In the genomic region with DNA sequence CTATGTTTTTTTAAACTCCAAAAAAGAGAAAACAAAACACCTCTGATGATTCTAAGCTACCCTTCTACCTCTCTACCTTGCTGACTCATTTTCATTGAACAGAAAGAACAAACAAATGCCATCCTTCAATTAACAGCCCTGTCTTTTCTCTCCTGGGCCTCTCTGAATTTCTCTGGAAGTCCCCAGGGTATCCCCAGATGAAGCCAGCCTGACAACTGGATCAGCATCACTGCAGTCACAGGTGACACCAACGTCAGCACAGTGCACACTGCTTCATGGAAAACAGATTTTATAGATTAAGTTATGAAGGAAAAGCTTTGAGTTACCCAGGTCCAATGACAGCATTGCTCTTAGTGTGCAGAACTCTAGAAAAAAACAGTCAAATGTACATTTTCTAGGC, we compare ENCODE assay signal across 33 cellular contexts. TPM values are rescaled to one million over a fixed set of nuclear protein-coding genes. Genes with fewer than 3 reads are reported as not detected.
DNase-seq lines count a peak whose midpoint lies in the region; ATAC-seq, FAIRE-seq and TF ChIP-seq lines count a peak whose summit lies in the region.
"Had no signal": no experiment of that assay in that cellular context is flagged by ENCODE, and none has a peak within 500 bp of the region (broad histone marks: within the 10 kb centered on the region; RNA-seq: fewer than 3 reads in every experiment).

No MANE protein-coding gene starts in this region.

- H3K4me3 ChIP-seq in pancreas = no peak overlapping the region
- H3K4me3 ChIP-seq: BLaER1 treated with 17β-estradiol and CSF1 and Interleukin-3, amounts not matched to agents 10 nM and 100 nM; Peyer's patch; skin epidermis had no signal

- ATAC-seq in HG03139 (IDR thresholded peaks at IDR 0.05; ENCODE audit: unreplicated experiment) (no peak), pancreas (no peak)

- no peak for TF ChIP-seq CTCF in pancreas (IDR thresholded peaks at IDR 0.05)

- H3K9me3 ChIP-seq in pancreas = no peaks in the 10 kb centered on the region
- H3K9me3 ChIP-seq: BLaER1 treated with 17β-estradiol and CSF1 and Interleukin-3, amounts not matched to agents 10 nM and 100 nM; Peyer's patch had no signal

- intact Hi-C loops in activated naive CD4-positive, alpha-beta T cell treated with anti-CD3 and anti-CD28 coated beads for 36 hours (cut with micrococcal nuclease) = no loop called here
- intact Hi-C loops in pancreas (cut with DNase I) = no loop called here

- H3K27ac ChIP-seq in pancreas = no peak overlapping the region
- H3K27ac ChIP-seq: 22Rv1; BLaER1 treated with 17β-estradiol and CSF1 and Interleukin-3, amounts not matched to agents 10 nM and 100 nM; brain microvascular endothelial cell; HL-60; parathyroid adenoma; Peyer's patch; skin epidermis had no signal

- H3K9me3 Mint-ChIP-seq in activated naive CD4-positive, alpha-beta T cell treated with anti-CD3 and anti-CD28 coated beads for 36 hours = no peaks in the 10 kb centered on the region
- no peaks in the 10 kb centered on the region for H3K9me3 Mint-ChIP-seq in activated naive CD4-positive, alpha-beta T cell treated with anti-CD3 and anti-CD28 coated beads, Interleukin-2, amount 10 ng/mL, durations not matched to agents 7 days and 5 days
- H3K9me3 Mint-ChIP-seq in activated naive CD8-positive, alpha-beta T cell (ENCODE audit: low read depth) = no peaks in the 10 kb centered on the region
- no peaks in the 10 kb centered on the region for H3K9me3 Mint-ChIP-seq in stimulated activated naive CD8-positive, alpha-beta T cell treated with anti-CD3 and anti-CD28 coated beads, Interleukin-15, Interleukin-2, amounts not matched to agents 100 ng/mL and 50 ng/mL, for 24 hours
- H3K9me3 Mint-ChIP-seq: endodermal cell, memory B cell, neural crest cell had no signal

- H3K4me3 Mint-ChIP-seq in activated naive CD4-positive, alpha-beta T cell treated with anti-CD3 and anti-CD28 coated beads for 36 hours = no peak overlapping the region
- H3K4me3 Mint-ChIP-seq in activated naive CD4-positive, alpha-beta T cell treated with anti-CD3 and anti-CD28 coated beads, Interleukin-2, amount 10 ng/mL, durations not matched to agents 7 days and 5 days = no peak overlapping the region
- no peak overlapping the region for H3K4me3 Mint-ChIP-seq in activated naive CD8-positive, alpha-beta T cell
- no peak overlapping the region for H3K4me3 Mint-ChIP-seq in stimulated activated naive CD8-positive, alpha-beta T cell treated with anti-CD3 and anti-CD28 coated beads, Interleukin-15, Interleukin-2, amounts not matched to agents 100 ng/mL and 50 ng/mL, for 24 hours
- H3K4me3 Mint-ChIP-seq: endodermal cell, memory B cell had no signal

- peaks cover 0 to 12% (median 6%) of the 10 kb centered on the region in 3 donors for H3K4me1 ChIP-seq in pancreas

- peaks cover 64% of the 10 kb centered on the region for H3K36me3 Mint-ChIP-seq in activated naive CD4-positive, alpha-beta T cell treated with anti-CD3 and anti-CD28 coated beads for 36 hours (ENCODE audit: low read depth)
- H3K36me3 Mint-ChIP-seq in activated naive CD4-positive, alpha-beta T cell treated with anti-CD3 and anti-CD28 coated beads, Interleukin-2, amount 10 ng/mL, durations not matched to agents 7 days and 5 days = peaks cover 62% of the 10 kb centered on the region
- peaks cover 22% of the 10 kb centered on the region for H3K36me3 Mint-ChIP-seq in activated naive CD8-positive, alpha-beta T cell
- H3K36me3 Mint-ChIP-seq in stimulated activated naive CD8-positive, alpha-beta T cell treated with anti-CD3 and anti-CD28 coated beads, Interleukin-15, Interleukin-2, amounts not matched to agents 100 ng/mL and 50 ng/mL, for 24 hours (ENCODE audit: low read depth) = peaks cover 94% of the 10 kb centered on the region

- peaks cover 0 to 53% (median 27%) of the 10 kb centered on the region in 3 donors for H3K36me3 ChIP-seq in pancreas

- no peaks in the 10 kb centered on the region for H3K27me3 ChIP-seq in pancreas
- H3K27me3 ChIP-seq: BLaER1 treated with 17β-estradiol and CSF1 and Interleukin-3, amounts not matched to agents 10 nM and 100 nM; brain microvascular endothelial cell; Peyer's patch had no signal

- CTCF ChIA-PET in activated naive CD4-positive, alpha-beta T cell treated with anti-CD3 and anti-CD28 coated beads for 36 hours (lab: Charles Lee) = interaction anchor here (0.7 to 1.2 kb wide), 2 partner anchors 137 to 181 kb away, joined by 3 to 5 read pairs; no protein-coding TSS in a partner anchor
- CTCF ChIA-PET in activated naive CD4-positive, alpha-beta T cell treated with anti-CD3 and anti-CD28 coated beads, Interleukin-2, amount 10 ng/mL, durations not matched to agents 7 days and 5 days (lab: Charles Lee) = interaction anchor here (0.5 to 2.6 kb wide), 3 partner anchors 15 to 162 kb away, joined by 3 to 9 read pairs (median 4); no protein-coding TSS in a partner anchor

- peaks cover 61% of the 10 kb centered on the region for H3K4me1 Mint-ChIP-seq in activated naive CD4-positive, alpha-beta T cell treated with anti-CD3 and anti-CD28 coated beads for 36 hours (ENCODE audit: low read depth)
- H3K4me1 Mint-ChIP-seq in activated naive CD4-positive, alpha-beta T cell treated with anti-CD3 and anti-CD28 coated beads, Interleukin-2, amount 10 ng/mL, durations not matched to agents 7 days and 5 days = peaks cover 21% of the 10 kb centered on the region
- peaks cover 62% of the 10 kb centered on the region for H3K4me1 Mint-ChIP-seq in activated naive CD8-positive, alpha-beta T cell (ENCODE audit: low read depth)
- H3K4me1 Mint-ChIP-seq in stimulated activated naive CD8-positive, alpha-beta T cell treated with anti-CD3 and anti-CD28 coated beads, Interleukin-15, Interleukin-2, amounts not matched to agents 100 ng/mL and 50 ng/mL, for 24 hours (ENCODE audit: low read depth) = peaks cover 70% of the 10 kb centered on the region

- H3K27ac Mint-ChIP-seq in activated naive CD4-positive, alpha-beta T cell treated with anti-CD3 and anti-CD28 coated beads for 36 hours = peak overlapping the region; percentile 84
- H3K27ac Mint-ChIP-seq in activated naive CD4-positive, alpha-beta T cell treated with anti-CD3 and anti-CD28 coated beads, Interleukin-2, amount 10 ng/mL, durations not matched to agents 7 days and 5 days = no peak overlapping the region
- peak overlapping the region; percentile 82 for H3K27ac Mint-ChIP-seq in activated naive CD8-positive, alpha-beta T cell
- H3K27ac Mint-ChIP-seq in stimulated activated naive CD8-positive, alpha-beta T cell treated with anti-CD3 and anti-CD28 coated beads, Interleukin-15, Interleukin-2, amounts not matched to agents 100 ng/mL and 50 ng/mL, for 24 hours = peak overlapping the region; percentile 83
- H3K27ac Mint-ChIP-seq: endodermal cell had no signal

- no peak for FAIRE-seq in pancreas (lab: Jason Lieb, UNC)

- 64 to 88% methylated on average over 1 of the region's 1 CpG for WGBS in pancreas, 2 donors

- no peaks in the 10 kb centered on the region for H3K27me3 Mint-ChIP-seq in activated naive CD4-positive, alpha-beta T cell treated with anti-CD3 and anti-CD28 coated beads for 36 hours (ENCODE audit: low read depth)
- no peaks in the 10 kb centered on the region for H3K27me3 Mint-ChIP-seq in activated naive CD4-positive, alpha-beta T cell treated with anti-CD3 and anti-CD28 coated beads, Interleukin-2, amount 10 ng/mL, durations not matched to agents 7 days and 5 days
- no peaks in the 10 kb centered on the region for H3K27me3 Mint-ChIP-seq in activated naive CD8-positive, alpha-beta T cell
- no peaks in the 10 kb centered on the region for H3K27me3 Mint-ChIP-seq in stimulated activated naive CD8-positive, alpha-beta T cell treated with anti-CD3 and anti-CD28 coated beads, Interleukin-15, Interleukin-2, amounts not matched to agents 100 ng/mL and 50 ng/mL, for 24 hours
- H3K27me3 Mint-ChIP-seq: memory B cell had no signal

- DNase-seq in DMS53 (lab: John Stamatoyannopoulos, UW) (peak; percentile 33), DMS53 treated with DMSO at 0.1 percent for 48 hours (lab: John Stamatoyannopoulos, UW; ENCODE audit: unreplicated experiment) (no peak), pancreas (no peak)
- peak; percentile 60 for DNase-seq in activated naive CD4-positive, alpha-beta T cell treated with anti-CD3 and anti-CD28 coated beads for 36 hours
- DNase-seq in activated naive CD4-positive, alpha-beta T cell treated with anti-CD3 and anti-CD28 coated beads, Interleukin-2, amount 10 ng/mL, durations not matched to agents 7 days and 5 days = no peak
- DNase-seq: activated gamma-delta T cell, amygdala, brain microvascular endothelial cell, cerebellar nuclear complex, dermis blood vessel endothelial cell, DMS153, endodermal cell, KG1, NCI-H1092 treated with DMSO at 0.1 percent for 48 hours, NCI-H1694 treated with DMSO at 0.1 percent for 48 hours, NCI-H2171, NCI-H82, Peyer's patch, SHP77, trophoblast cell had no signal

RNA-seq across cellular contexts. Expression of a gene that starts 5.7 kb away (rescaled TPM):
- 10 to 100 TPM; 55.0 to 61.2 TPM for total RNA-seq in activated naive CD4-positive, alpha-beta T cell treated with anti-CD3 and anti-CD28 coated beads for 36 hours
- 10 to 100 TPM; 12.0 to 16.3 (median 14.2) TPM for total RNA-seq in pancreas
- 1 to 10 TPM; 4.6 to 8.1 TPM for polyA plus RNA-seq in pancreas

RNA-seq across cellular contexts. Expression of a gene that starts 25.5 kb away (rescaled TPM):
- total RNA-seq in activated naive CD4-positive, alpha-beta T cell treated with anti-CD3 and anti-CD28 coated beads for 36 hours = under 1 TPM; 0.02 to 0.05 TPM
- total RNA-seq in pancreas = under 1 TPM; 0.03 to 0.14 (median 0.09) TPM
- under 1 TPM; 0.19 to 0.54 TPM for polyA plus RNA-seq in pancreas
- total RNA-seq: MCF 10A had no signal

RNA-seq across cellular contexts. Expression of a gene that starts 55.2 kb away (rescaled TPM):
- total RNA-seq in activated naive CD4-positive, alpha-beta T cell treated with anti-CD3 and anti-CD28 coated beads for 36 hours = not detected
- total RNA-seq in pancreas = not detected
- polyA plus RNA-seq in pancreas = not detected
- total RNA-seq: dermis blood vessel endothelial cell, endodermal cell, MCF 10A, NCI-H460, neural crest cell, Peyer's patch, subcutaneous adipose tissue had no signal

Comparison
In these comparisons a context has a peak if more than half of its experiments do, and no peak if none do; other contexts are left out.
1. DNase-seq: peak in DMS53 (single experiment) and activated naive CD4-positive, alpha-beta T cell treated with anti-CD3 and anti-CD28 coated beads for 36 hours (single experiment); none in DMS53 treated with DMSO at 0.1 percent for 48 hours (single experiment), activated naive CD4-positive, alpha-beta T cell treated with anti-CD3 and anti-CD28 coated beads, Interleukin-2, amount 10 ng/mL, durations not matched to agents 7 days and 5 days (single experiment) and pancreas (0 of 6).